In genomic region chr1:1359316-1359667, GRCh38 we compare ENCODE assay signal across 10 cellular contexts. TPM values are rescaled to one million over a fixed set of nuclear protein-coding genes. Genes with fewer than 3 reads are reported as not detected.
A peak's percentile ranks its signal among the peaks of the same experiment; 100 is the strongest.
DNase-seq lines count a peak whose midpoint lies in the region; ATAC-seq, FAIRE-seq and TF ChIP-seq lines count a peak whose summit lies in the region.
"Had no signal": no experiment of that assay in that cellular context is flagged by ENCODE, and none has a peak within 500 bp of the region (broad histone marks: within the 10 kb centered on the region; RNA-seq: fewer than 3 reads in every experiment).

No MANE protein-coding gene starts in this region.

- H3K27me3 ChIP-seq in GM12878 (replicated peaks in 1 of 2; ENCODE audit: control insufficient read depth in 2 of 2, insufficient read depth in 2 of 2, low read length in 1 of 2) (peaks cover 0 to 1% of the 10 kb centered on the region in 2 experiments; a peak in 2 of 4 replicates), tibial artery (no peaks in the 10 kb centered on the region)

- H3K27ac ChIP-seq in GM12878 (ENCODE audit: control insufficient read depth, insufficient read depth), result no peak overlapping the region
- H3K27ac ChIP-seq in tibial artery, result peak overlapping the region; percentile 94 to 97

- peaks cover 2% of the 10 kb centered on the region for H3K9me3 Mint-ChIP-seq in activated CD4-positive, alpha-beta T cell treated with anti-CD3 and anti-CD28 coated beads, Interleukin-2, amount 10 ng/mL, durations not matched to agents 7 days and 5 days
- no peaks in the 10 kb centered on the region for H3K9me3 Mint-ChIP-seq in memory B cell

- intact Hi-C loops in GM12878 (cut with micrococcal nuclease; ENCODE audit: unreplicated experiment), result no loop called here
- intact Hi-C loops in tibial artery (cut with DNase I; ENCODE audit: low total_unique reads), result no loop called here

- no peak overlapping the region for H3K9ac ChIP-seq in GM12878 (ENCODE audit: control insufficient read depth, insufficient read depth, low read length)

- in situ Hi-C loops in GM12878 (cut with MboI), result no loop called here

- peak overlapping the region; percentile 10 for H3K4me3 Mint-ChIP-seq in activated CD4-positive, alpha-beta T cell treated with anti-CD3 and anti-CD28 coated beads, Interleukin-2, amount 10 ng/mL, durations not matched to agents 7 days and 5 days
- H3K4me3 Mint-ChIP-seq in memory B cell, result no peak overlapping the region

- DNase-seq in activated CD4-positive, alpha-beta T cell treated with anti-CD3 and anti-CD28 coated beads, Interleukin-2, amount 10 ng/mL, durations not matched to agents 7 days and 5 days, result peak; percentile 49
- DNase-seq in activated CD4-positive, alpha-beta T cell treated with anti-CD3 and anti-CD28 coated beads for 1 hour, result no peak
- DNase-seq in GM12878 (ENCODE audit: low read depth, low spot score) (no peak), memory B cell (ENCODE audit: low spot score in 2 of 2) (no peak), tibial artery (no peak), SW 1271 (lab: John Stamatoyannopoulos, UW) (no peak)
- DNase-seq: amygdala, mammary epithelial cell had no signal

- H3K9me3 ChIP-seq in GM12878 (replicated peaks; ENCODE audit: control insufficient read depth, insufficient read depth, low read length), result no peaks in the 10 kb centered on the region
- no peaks in the 10 kb centered on the region for H3K9me3 ChIP-seq in tibial artery

- no peak for TF ChIP-seq POLR2A in GM12878 (IDR thresholded peaks at IDR 0.05; ENCODE audit: low read depth, low read length)

- H3K79me2 ChIP-seq in GM12878 (ENCODE audit: control insufficient read depth, insufficient read depth, low read length), result no peaks in the 10 kb centered on the region

- no peaks in the 10 kb centered on the region for H3K36me3 Mint-ChIP-seq in activated CD4-positive, alpha-beta T cell treated with anti-CD3 and anti-CD28 coated beads, Interleukin-2, amount 10 ng/mL, durations not matched to agents 7 days and 5 days (ENCODE audit: low read depth)
- H3K36me3 Mint-ChIP-seq in memory B cell, result no peaks in the 10 kb centered on the region

- RAD21 ChIA-PET in GM12878 (lab: Charles Lee; ENCODE audit: unreplicated experiment), result no interaction called here

- 0 out of 2 replicates have a peak overlapping the region, but pooled peaks have one; percentile 3 for H3K4me2 ChIP-seq in GM12878 (ENCODE audit: control insufficient read depth, insufficient read depth)

- TF ChIP-seq CTCF in GM12878 (IDR thresholded peaks at IDR 0.05 in 2 of 3, conservative IDR thresholded peaks at IDR 0.05 in 1 of 3; ENCODE audit: control insufficient read depth in 2 of 3, extremely low read depth in 1 of 3, insufficient read depth in 1 of 3, low read depth in 3 of 3, low read length in 3 of 3) (no peak), tibial artery (IDR thresholded peaks at IDR 0.05) (no peak)

- peaks cover 12% of the 10 kb centered on the region for H3K27me3 Mint-ChIP-seq in activated CD4-positive, alpha-beta T cell treated with anti-CD3 and anti-CD28 coated beads, Interleukin-2, amount 10 ng/mL, durations not matched to agents 7 days and 5 days
- H3K27me3 Mint-ChIP-seq in memory B cell, result peaks cover 13% of the 10 kb centered on the region

- no peak overlapping the region for H3K4me3 ChIP-seq in GM12878
- H3K4me3 ChIP-seq in tibial artery, result no peak overlapping the region

- CTCF ChIA-PET in activated CD4-positive, alpha-beta T cell treated with anti-CD3 and anti-CD28 coated beads, Interleukin-2, amount 10 ng/mL, durations not matched to agents 7 days and 5 days (lab: Charles Lee), result no interaction called here
- CTCF ChIA-PET in GM12878 (lab: Yijun Ruan, JAX), result interaction anchor here (1.7 kb wide), 1 partner anchor 12 kb away, joined by 8 read pairs; no protein-coding TSS in a partner anchor

- H3K36me3 ChIP-seq in GM12878 (ENCODE audit: control insufficient read depth in 2 of 2, insufficient read depth in 2 of 2, low read length in 1 of 2), result no peaks in the 10 kb centered on the region
- H3K36me3 ChIP-seq in tibial artery, result peaks cover 4 to 8% (median 7%) of the 10 kb centered on the region in 3 donors

- BruUV-seq in GM12878 (replicated peaks; lab: Mats Ljungman, UMichigan), result no TSS peak

- peaks cover 22% of the 10 kb centered on the region for H3K4me1 Mint-ChIP-seq in activated CD4-positive, alpha-beta T cell treated with anti-CD3 and anti-CD28 coated beads, Interleukin-2, amount 10 ng/mL, durations not matched to agents 7 days and 5 days
- H3K4me1 Mint-ChIP-seq in memory B cell, result peaks cover 10% of the 10 kb centered on the region

- no peak for TF ChIP-seq EP300 in GM12878 (IDR thresholded peaks at IDR 0.05; ENCODE audit: borderline replicate concordance in 1 of 2, control insufficient read depth in 1 of 2, low read depth in 2 of 2, low read length in 2 of 2)

- H3K27ac Mint-ChIP-seq in activated CD4-positive, alpha-beta T cell treated with anti-CD3 and anti-CD28 coated beads, Interleukin-2, amount 10 ng/mL, durations not matched to agents 7 days and 5 days, result peak overlapping the region; percentile 74
- H3K27ac Mint-ChIP-seq in memory B cell, result no peak overlapping the region

- SMC1A ChIA-PET in GM12878 (lab: Charles Lee; ENCODE audit: uncharacterized antibody, unreplicated experiment), result no interaction called here

- no peaks in the 10 kb centered on the region for H4K20me1 ChIP-seq in GM12878 (ENCODE audit: control insufficient read depth, insufficient read depth)

- POLR2A ChIA-PET in activated CD4-positive, alpha-beta T cell treated with anti-CD3 and anti-CD28 coated beads, Interleukin-2, amount 10 ng/mL, durations not matched to agents 7 days and 5 days (lab: Charles Lee), result no interaction called here
- POLR2A ChIA-PET in GM12878 (lab: Charles Lee), result no interaction called here

- H3K4me1 ChIP-seq in GM12878 (ENCODE audit: control insufficient read depth, insufficient read depth, low read length) (peaks cover 5% of the 10 kb centered on the region), tibial artery (peaks cover 0 to 81% (median 65%) of the 10 kb centered on the region in 4 donors)

- TF ChIP-seq RAD21 in GM12878 (IDR thresholded peaks at IDR 0.05; ENCODE audit: insufficient read depth, low read depth, low read length), result no peak

- no peak overlapping the region for H2AFZ ChIP-seq in GM12878 (ENCODE audit: control insufficient read depth, low read depth, low read length)

- WGBS in GM12878 (ENCODE audit: insufficient coverage, insufficient replicate concordance, low lambda C conversion rate, missing lambda C conversion rate), result 10% methylated on average over 6 of the region's 6 CpGs

- FAIRE-seq in GM12878 (lab: Jason Lieb, UNC), result no peak

- ATAC-seq in GM12878 (peak; percentile 65), memory B cell (ENCODE audit: low read depth) (peak; percentile 34), GM18909 (IDR thresholded peaks at IDR 0.05; ENCODE audit: poor library complexity, unreplicated experiment) (no peak), HG02571 (IDR thresholded peaks at IDR 0.05; ENCODE audit: unreplicated experiment) (no peak)

RNA-seq across cellular contexts. Expression of gene MXRA8, which starts 0.9 kb away (rescaled TPM):
- total RNA-seq in activated CD4-positive, alpha-beta T cell treated with anti-CD3 and anti-CD28 coated beads, Interleukin-2, amount 10 ng/mL, durations not matched to agents 7 days and 5 days, result under 1 TPM; 0.15 to 0.30 TPM
- 0.88 and 1.5 TPM in 2 replicates for total RNA-seq in GM12878 (2013; cell fraction: nucleolus; rRNA removed)
- total RNA-seq in GM12878 (2014; rRNA removed), result not detected in 2 replicates
- not detected in 2 replicates for total RNA-seq in GM12878 (2014; rRNA removed; fragmentation: Illumina TruSeq; extraction: Trizol)
- 0.29 and 0.54 TPM in 2 replicates for total RNA-seq in GM12878 (2021)
- 0.68 TPM for polyA plus RNA-seq in GM12878 (2011; ENCODE audit: low read depth)
- polyA plus RNA-seq in GM12878 (2011; rRNA removed), result 0.11 and 0.20 TPM in 2 replicates
- polyA plus RNA-seq in GM12878 (2011; cell fraction: cytosol; rRNA removed), result 0.32 and 0.49 TPM in 2 replicates
- 1.3 and 2.1 TPM in 2 replicates for polyA plus RNA-seq in GM12878 (2011; cell fraction: nucleus; rRNA removed)
- 2.5 and 3.7 TPM in 2 replicates for polyA plus RNA-seq in GM12878 (2012)
- polyA plus RNA-seq in GM12878 (2014; fragmentation: Illumina TruSeq; extraction: Trizol), result not detected in 2 replicates
- not detected for polyA plus RNA-seq in GM12878 (2014; fragmentation: Nextera tagmentation; extraction: Ambion mirVana)
- 0.19 and 0.27 TPM in 2 replicates for polyA plus RNA-seq in GM12878 (2014; rRNA removed)
- under 1 TPM in 1 of 2 experiments, not detected in 1; 0.15 TPM for polyA plus RNA-seq in GM12878 (2016; fragmentation: Nextera tagmentation; extraction: Ambion mirVana)
- not detected in 2 replicates for polyA minus RNA-seq in GM12878 (2011; rRNA and poly(A)+ RNA removed)
- not detected in 2 replicates for polyA minus RNA-seq in GM12878 (2011; cell fraction: cytosol; rRNA and poly(A)+ RNA removed)
- 0.38 TPM in 1 of 2 replicates, not detected in the other for polyA minus RNA-seq in GM12878 (2011; cell fraction: nucleus; rRNA and poly(A)+ RNA removed)

RNA-seq across cellular contexts. Expression of gene DVL1, which starts 10.1 kb away (rescaled TPM):
- total RNA-seq in activated CD4-positive, alpha-beta T cell treated with anti-CD3 and anti-CD28 coated beads, Interleukin-2, amount 10 ng/mL, durations not matched to agents 7 days and 5 days, result 10 to 100 TPM; 33.0 to 34.0 TPM
- 58.9 and 70.1 TPM in 2 replicates for total RNA-seq in GM12878 (2013; cell fraction: nucleolus; rRNA removed)
- total RNA-seq in GM12878 (2014; rRNA removed), result 23.5 and 31.1 TPM in 2 replicates
- total RNA-seq in GM12878 (2014; rRNA removed; fragmentation: Illumina TruSeq; extraction: Trizol), result 6.1 and 7.5 TPM in 2 replicates
- total RNA-seq in GM12878 (2021), result 29.8 and 30.8 TPM in 2 replicates
- 3.9 TPM for polyA plus RNA-seq in GM12878 (2011; ENCODE audit: low read depth)
- polyA plus RNA-seq in GM12878 (2011; rRNA removed), result 3.6 and 7.3 TPM in 2 replicates
- polyA plus RNA-seq in GM12878 (2011; cell fraction: cytosol; rRNA removed), result 9.5 and 17.3 TPM in 2 replicates
- polyA plus RNA-seq in GM12878 (2011; cell fraction: nucleus; rRNA removed), result 104 and 127 TPM in 2 replicates
- 16.5 and 17.7 TPM in 2 replicates for polyA plus RNA-seq in GM12878 (2012)
- polyA plus RNA-seq in GM12878 (2014; fragmentation: Illumina TruSeq; extraction: Trizol), result 0.48 and 1.6 TPM in 2 replicates
- polyA plus RNA-seq in GM12878 (2014; fragmentation: Nextera tagmentation; extraction: Ambion mirVana), result under 1 TPM; 0.10 to 0.53 TPM
- 29.6 and 35.6 TPM in 2 replicates for polyA plus RNA-seq in GM12878 (2014; rRNA removed)
- 1 to 10 TPM; 1.3 to 1.9 TPM for polyA plus RNA-seq in GM12878 (2016; fragmentation: Nextera tagmentation; extraction: Ambion mirVana)
- 7.3 and 12.8 TPM in 2 replicates for polyA minus RNA-seq in GM12878 (2011; rRNA and poly(A)+ RNA removed)
- 10.6 and 10.9 TPM in 2 replicates for polyA minus RNA-seq in GM12878 (2011; cell fraction: cytosol; rRNA and poly(A)+ RNA removed)
- 20.3 and 28.3 TPM in 2 replicates for polyA minus RNA-seq in GM12878 (2011; cell fraction: nucleus; rRNA and poly(A)+ RNA removed)

RNA-seq across cellular contexts. Expression of gene AURKAIP1, which starts 15.7 kb away (rescaled TPM):
- total RNA-seq in activated CD4-positive, alpha-beta T cell treated with anti-CD3 and anti-CD28 coated beads, Interleukin-2, amount 10 ng/mL, durations not matched to agents 7 days and 5 days, result 100 to 1,000 TPM; 101 to 125 TPM
- total RNA-seq in GM12878 (2013; cell fraction: nucleolus; rRNA removed), result 22.6 and 24.0 TPM in 2 replicates
- total RNA-seq in GM12878 (2014; rRNA removed), result 146 and 177 TPM in 2 replicates
- 30.2 and 37.4 TPM in 2 replicates for total RNA-seq in GM12878 (2014; rRNA removed; fragmentation: Illumina TruSeq; extraction: Trizol)
- 198 and 210 TPM in 2 replicates for total RNA-seq in GM12878 (2021)
- polyA plus RNA-seq in GM12878 (2011; ENCODE audit: low read depth), result 20.8 TPM
- 38.3 and 66.8 TPM in 2 replicates for polyA plus RNA-seq in GM12878 (2011; rRNA removed)
- polyA plus RNA-seq in GM12878 (2011; cell fraction: cytosol; rRNA removed), result 70.8 and 124 TPM in 2 replicates
- polyA plus RNA-seq in GM12878 (2011; cell fraction: nucleus; rRNA removed), result 62.5 and 90.9 TPM in 2 replicates
- polyA plus RNA-seq in GM12878 (2012), result 75.5 and 78.2 TPM in 2 replicates
- polyA plus RNA-seq in GM12878 (2014; fragmentation: Illumina TruSeq; extraction: Trizol), result 3.9 and 26.5 TPM in 2 replicates
- polyA plus RNA-seq in GM12878 (2014; fragmentation: Nextera tagmentation; extraction: Ambion mirVana), result 10 to 100 TPM in 1 of 2 experiments, 1 to 10 TPM in 1; 6.5 to 26.6 TPM
- polyA plus RNA-seq in GM12878 (2014; rRNA removed), result 173 and 210 TPM in 2 replicates
- polyA plus RNA-seq in GM12878 (2016; fragmentation: Nextera tagmentation; extraction: Ambion mirVana), result 100 to 1,000 TPM; 341 to 366 TPM
- polyA minus RNA-seq in GM12878 (2011; rRNA and poly(A)+ RNA removed), result 8.2 and 28.6 TPM in 2 replicates
- 20.0 and 26.7 TPM in 2 replicates for polyA minus RNA-seq in GM12878 (2011; cell fraction: cytosol; rRNA and poly(A)+ RNA removed)
- 17.2 and 20.6 TPM in 2 replicates for polyA minus RNA-seq in GM12878 (2011; cell fraction: nucleus; rRNA and poly(A)+ RNA removed)

RNA-seq across cellular contexts. Expression of gene TAS1R3, which starts 28.2 kb away (rescaled TPM):
- total RNA-seq in activated CD4-positive, alpha-beta T cell treated with anti-CD3 and anti-CD28 coated beads, Interleukin-2, amount 10 ng/mL, durations not matched to agents 7 days and 5 days, result 1 to 10 TPM; 3.1 to 3.7 TPM
- total RNA-seq in GM12878 (2013; cell fraction: nucleolus; rRNA removed), result 0.73 and 1.2 TPM in 2 replicates
- total RNA-seq in GM12878 (2014; rRNA removed), result 0.05 and 0.06 TPM in 2 replicates
- 0.04 and 0.05 TPM in 2 replicates for total RNA-seq in GM12878 (2014; rRNA removed; fragmentation: Illumina TruSeq; extraction: Trizol)
- total RNA-seq in GM12878 (2021), result 0.29 and 0.51 TPM in 2 replicates
- polyA plus RNA-seq in GM12878 (2011; ENCODE audit: low read depth), result 0.20 TPM
- polyA plus RNA-seq in GM12878 (2011; rRNA removed), result 0.03 and 0.08 TPM in 2 replicates
- polyA plus RNA-seq in GM12878 (2011; cell fraction: cytosol; rRNA removed), result 0.10 and 0.15 TPM in 2 replicates
- polyA plus RNA-seq in GM12878 (2011; cell fraction: nucleus; rRNA removed), result 2.7 and 2.9 TPM in 2 replicates
- 0.46 and 0.62 TPM in 2 replicates for polyA plus RNA-seq in GM12878 (2012)
- not detected in 2 replicates for polyA plus RNA-seq in GM12878 (2014; fragmentation: Illumina TruSeq; extraction: Trizol)
- polyA plus RNA-seq in GM12878 (2014; fragmentation: Nextera tagmentation; extraction: Ambion mirVana), result not detected
- 0.19 and 0.41 TPM in 2 replicates for polyA plus RNA-seq in GM12878 (2014; rRNA removed)
- polyA plus RNA-seq in GM12878 (2016; fragmentation: Nextera tagmentation; extraction: Ambion mirVana), result under 1 TPM; 0.08 to 0.38 TPM
- 0.21 TPM in 1 of 2 replicates, not detected in the other for polyA minus RNA-seq in GM12878 (2011; rRNA and poly(A)+ RNA removed)
- 0.27 TPM in 1 of 2 replicates, not detected in the other for polyA minus RNA-seq in GM12878 (2011; cell fraction: cytosol; rRNA and poly(A)+ RNA removed)
- 0.60 and 0.77 TPM in 2 replicates for polyA minus RNA-seq in GM12878 (2011; cell fraction: nucleus; rRNA and poly(A)+ RNA removed)

RNA-seq across cellular contexts. Expression of gene CPTP, which starts 34.7 kb away (rescaled TPM):
- total RNA-seq in activated CD4-positive, alpha-beta T cell treated with anti-CD3 and anti-CD28 coated beads, Interleukin-2, amount 10 ng/mL, durations not matched to agents 7 days and 5 days, result 10 to 100 TPM; 25.2 to 27.6 TPM
- 16.5 and 18.3 TPM in 2 replicates for total RNA-seq in GM12878 (2013; cell fraction: nucleolus; rRNA removed)
- total RNA-seq in GM12878 (2014; rRNA removed), result 16.7 and 21.2 TPM in 2 replicates
- total RNA-seq in GM12878 (2014; rRNA removed; fragmentation: Illumina TruSeq; extraction: Trizol), result 2.8 and 4.3 TPM in 2 replicates
- total RNA-seq in GM12878 (2021), result 19.6 and 20.2 TPM in 2 replicates
- 2.5 TPM for polyA plus RNA-seq in GM12878 (2011; ENCODE audit: low read depth)
- 1.7 and 2.9 TPM in 2 replicates for polyA plus RNA-seq in GM12878 (2011; rRNA removed)
- 6.0 and 10.7 TPM in 2 replicates for polyA plus RNA-seq in GM12878 (2011; cell fraction: cytosol; rRNA removed)
- polyA plus RNA-seq in GM12878 (2011; cell fraction: nucleus; rRNA removed), result 9.1 and 12.3 TPM in 2 replicates
- polyA plus RNA-seq in GM12878 (2012), result 10.1 and 10.4 TPM in 2 replicates
- 1.8 TPM in 1 of 2 replicates, not detected in the other for polyA plus RNA-seq in GM12878 (2014; fragmentation: Illumina TruSeq; extraction: Trizol)
- under 1 TPM; 0.06 to 0.18 TPM for polyA plus RNA-seq in GM12878 (2014; fragmentation: Nextera tagmentation; extraction: Ambion mirVana)
- polyA plus RNA-seq in GM12878 (2014; rRNA removed), result 15.7 and 19.2 TPM in 2 replicates
- 10 to 100 TPM; 17.7 to 24.3 TPM for polyA plus RNA-seq in GM12878 (2016; fragmentation: Nextera tagmentation; extraction: Ambion mirVana)
- polyA minus RNA-seq in GM12878 (2011; rRNA and poly(A)+ RNA removed), result 1.8 and 7.2 TPM in 2 replicates
- polyA minus RNA-seq in GM12878 (2011; cell fraction: cytosol; rRNA and poly(A)+ RNA removed), result 5.3 and 9.6 TPM in 2 replicates
- polyA minus RNA-seq in GM12878 (2011; cell fraction: nucleus; rRNA and poly(A)+ RNA removed), result 11.4 and 14.2 TPM in 2 replicates

Comparison
In these comparisons a context has a peak if more than half of its experiments do, and no peak if none do; other contexts are left out.
1. ATAC-seq: peak in GM12878 (single experiment) and memory B cell (single experiment); none in GM18909 (single experiment) and HG02571 (single experiment).